10 cellular contexts compared by ENCODE assay signal in genomic region chr18:66607632-66608031, GRCh38. TPM values are rescaled to one million over a fixed set of nuclear protein-coding genes. Genes with fewer than 3 reads are reported as not detected.
"Had no signal": no experiment of that assay in that cellular context is flagged by ENCODE, and none has a peak within 500 bp of the region (broad histone marks: within the 10 kb centered on the region; RNA-seq: fewer than 3 reads in every experiment).

No MANE protein-coding gene starts in this region.

- DNase-seq: GM23248, GOT3, H7, HFFc6, IMR-90, KG1 had no signal

- ATAC-seq: HCT116, K562 had no signal

- H3K27ac Mint-ChIP-seq: HFFc6 had no signal

- H3K4me3 Mint-ChIP-seq: HFFc6 had no signal

RNA-seq across cellular contexts. Expression of gene CDH19, which starts 3.7 kb away (rescaled TPM):
- total RNA-seq: GM23248, H4, H7, HFFc6, HT-29, IMR-90, K562 had no signal
